8 cellular contexts compared by ENCODE assay signal in genomic region chr9:738209-738915, GRCh38.
A peak's percentile ranks its signal among the peaks of the same experiment; 100 is the strongest.
DNase-seq lines count a peak whose midpoint lies in the region; ATAC-seq and TF ChIP-seq lines count a peak whose summit lies in the region.

No MANE protein-coding gene starts in this region.

- H3K27me3 ChIP-seq in HCT116 (ENCODE audit: insufficient read depth, low read length) = no peaks in the 10 kb centered on the region
- H3K27me3 ChIP-seq in right atrium auricular region = no peaks in the 10 kb centered on the region

- no peak overlapping the region for H2AFZ ChIP-seq in HCT116 (ENCODE audit: low read depth, low read length, poor library complexity, severe bottlenecking)

- H3K4me1 ChIP-seq in HCT116 (ENCODE audit: control insufficient read depth in 1 of 2, insufficient read depth in 2 of 2, low read length in 2 of 2) = peaks cover 11 to 16% of the 10 kb centered on the region in 2 experiments
- peaks cover 0 to 78% of the 10 kb centered on the region in 2 donors for H3K4me1 ChIP-seq in right atrium auricular region

- H3K9me3 ChIP-seq in HCT116 (ENCODE audit: control insufficient read depth in 1 of 2, insufficient read depth in 1 of 2, low read depth in 1 of 2, low read length in 2 of 2) (no peaks in the 10 kb centered on the region), right atrium auricular region (no peaks in the 10 kb centered on the region)

- H3K27ac ChIP-seq in HCT116 (ENCODE audit: low read depth, low read length) (peak overlapping the region; percentile 55; the same call in 1 of the 2 replicates), right atrium auricular region (peak overlapping the region; percentile 80 to 95)

- intact Hi-C loops in HCT116 (cut with micrococcal nuclease) = no loop called here

- H3K9ac ChIP-seq in HCT116 (ENCODE audit: low read length) = no peak overlapping the region

- no peaks in the 10 kb centered on the region for H3K9me2 ChIP-seq in HCT116 (ENCODE audit: insufficient read depth)

- H4K20me1 ChIP-seq in HCT116 (ENCODE audit: insufficient read depth) = no peaks in the 10 kb centered on the region

- no peak for TF ChIP-seq CTCF in HCT116 (IDR thresholded peaks at IDR 0.05 in 2 of 3, conservative IDR thresholded peaks at IDR 0.05 in 1 of 3; ENCODE audit: borderline replicate concordance in 1 of 3, insufficient read depth in 1 of 3, low read depth in 2 of 3, low read length in 2 of 3)
- TF ChIP-seq CTCF in right atrium auricular region (IDR thresholded peaks at IDR 0.05) = no peak

- H3K36me3 ChIP-seq in HCT116 (ENCODE audit: control insufficient read depth in 1 of 2, insufficient read depth in 2 of 2, low read length in 2 of 2) (peaks cover 3 to 7% of the 10 kb centered on the region in 2 experiments; a peak in 3 of 4 replicates), right atrium auricular region (peaks cover 79% of the 10 kb centered on the region)

- RAD21 ChIA-PET in HCT116 (lab: Charles Lee; ENCODE audit: low non-redundant PET in 1 of 2, low total read pairs in 2 of 2, uncharacterized antibody in 2 of 2, unreplicated experiment in 2 of 2) = no interaction called here

- TF ChIP-seq POLR2A in HCT116 (IDR thresholded peaks at IDR 0.05; ENCODE audit: borderline replicate concordance, extremely low read depth, insufficient read depth, insufficient read length) = no peak

- ATAC-seq in HCT116 (peak; percentile 76), HG03175 (IDR thresholded peaks at IDR 0.05; ENCODE audit: unreplicated experiment) (no peak), HG02852 (IDR thresholded peaks at IDR 0.05; ENCODE audit: unreplicated experiment) (no peak), GM21360 (IDR thresholded peaks at IDR 0.05; ENCODE audit: unreplicated experiment) (no peak)

- peak; percentile 32 for DNase-seq in HCT116 (ENCODE audit: low read depth, low spot score)
- DNase-seq in astrocyte of the hippocampus (ENCODE audit: low read depth, low spot score) = peak; percentile 92
- peak; percentile 89 for DNase-seq in right atrium auricular region (ENCODE audit: low spot score)
- peak; percentile 92 for DNase-seq in stromal cell of bone marrow (ENCODE audit: low read depth)
- no peak for DNase-seq in NCI-H2227 treated with DMSO at 0.1 percent for 48 hours (lab: John Stamatoyannopoulos, UW)

- no peak for TF ChIP-seq RAD21 in HCT116 (IDR thresholded peaks at IDR 0.05; ENCODE audit: low read depth)

- CTCF ChIA-PET in HCT116 (lab: Charles Lee) = no interaction called here

- peak overlapping the region; percentile 49 for H3K4me2 ChIP-seq in HCT116 (ENCODE audit: low read length)

- H3K4me3 ChIP-seq in HCT116 (replicated peaks in 1 of 2; ENCODE audit: low read depth in 1 of 2, low read length in 2 of 2) (no peak overlapping the region), right atrium auricular region (no peak overlapping the region)

- POLR2A ChIA-PET in HCT116 (lab: Charles Lee) = no interaction called here

- BruUV-seq in HCT116 (replicated peaks; lab: Mats Ljungman, UMichigan) = no TSS peak

- no peaks in the 10 kb centered on the region for H3K79me2 ChIP-seq in HCT116 (ENCODE audit: insufficient read depth, low read length)

TF ChIP-seq in HCT116, 20 proteins besides CTCF, POLR2A, EP300 and RAD21:
- peak; percentile 24; the same call in 1 of the 2 replicates for TF ChIP-seq FOSL1 (IDR thresholded peaks at IDR 0.05; ENCODE audit: low read depth)
- TF ChIP-seq, protein P1, sequence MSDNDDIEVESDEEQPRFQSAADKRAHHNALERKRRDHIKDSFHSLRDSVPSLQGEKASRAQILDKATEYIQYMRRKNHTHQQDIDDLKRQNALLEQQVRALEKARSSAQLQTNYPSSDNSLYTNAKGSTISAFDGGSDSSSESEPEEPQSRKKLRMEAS (IDR thresholded peaks at IDR 0.05) = no peak
